9 cellular contexts compared by ENCODE assay signal in the genomic region with DNA sequence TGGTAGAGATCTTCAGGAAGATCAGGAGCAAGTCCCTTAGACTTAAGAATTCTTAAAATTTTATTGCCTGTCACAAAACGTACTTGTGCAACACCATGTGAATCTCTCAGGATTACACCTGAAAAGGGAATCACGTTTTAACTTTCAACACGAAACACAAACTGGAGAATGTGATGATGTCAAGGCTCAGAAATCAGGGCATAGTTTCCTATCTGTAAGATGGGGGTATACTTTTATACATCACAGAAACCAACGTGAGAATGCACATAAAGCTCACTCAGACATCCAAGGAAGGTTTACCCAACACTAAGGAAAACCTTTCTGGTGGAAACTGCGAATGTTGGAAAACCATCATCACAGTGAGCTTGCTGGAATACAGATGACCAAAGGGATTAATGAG. TPM values are rescaled to one million over a fixed set of nuclear protein-coding genes. Genes with fewer than 3 reads are reported as not detected.
DNase-seq lines count a peak whose midpoint lies in the region; ATAC-seq and TF ChIP-seq lines count a peak whose summit lies in the region.
"Had no signal": no experiment of that assay in that cellular context is flagged by ENCODE, and none has a peak within 500 bp of the region (broad histone marks: within the 10 kb centered on the region; RNA-seq: fewer than 3 reads in every experiment).

No MANE protein-coding gene starts in this region.

- H3K36me3 ChIP-seq in H7 (replicated peaks; ENCODE audit: control insufficient read depth, insufficient read depth, low read length) (peaks cover 20% of the 10 kb centered on the region), gastroesophageal sphincter (peaks cover 0 to 45% of the 10 kb centered on the region in 2 donors)

- TF ChIP-seq EP300 in gastroesophageal sphincter (IDR thresholded peaks at IDR 0.05): no peak

- no peak for TF ChIP-seq POLR2A in gastroesophageal sphincter (IDR thresholded peaks at IDR 0.05)

- ATAC-seq in WTC11: no peak
- no peak for ATAC-seq in stimulated activated naive B cell treated with anti-CD40 and anti-IgM and Interleukin-4, amounts not matched to agents 10 μg/mL and 1 μg/mL and 100 μg/mL, for 72 hours (replicated peaks)
- no peak for ATAC-seq in gastroesophageal sphincter

- peaks cover 47% of the 10 kb centered on the region for H3K4me1 Mint-ChIP-seq in activated naive CD4-positive, alpha-beta T cell treated with anti-CD3 and anti-CD28 coated beads, Interleukin-2, amount 50 U/mL, for 24 hours
- H3K4me1 Mint-ChIP-seq in WTC11: peaks cover 24% of the 10 kb centered on the region
- peaks cover 23 to 47% of the 10 kb centered on the region in 2 donors for H3K4me1 Mint-ChIP-seq in stimulated activated naive B cell treated with anti-CD40 and anti-IgM and Interleukin-4, amounts not matched to agents 10 μg/mL and 1 μg/mL and 100 μg/mL, for 72 hours

- H3K36me3 Mint-ChIP-seq in activated naive CD4-positive, alpha-beta T cell treated with anti-CD3 and anti-CD28 coated beads, Interleukin-2, amount 50 U/mL, for 24 hours: peaks cover 31% of the 10 kb centered on the region
- peaks cover 37% of the 10 kb centered on the region for H3K36me3 Mint-ChIP-seq in WTC11
- H3K36me3 Mint-ChIP-seq in stimulated activated naive B cell treated with anti-CD40 and anti-IgM and Interleukin-4, amounts not matched to agents 10 μg/mL and 1 μg/mL and 100 μg/mL, for 72 hours: peaks cover 42 to 74% of the 10 kb centered on the region in 2 donors

- no peaks in the 10 kb centered on the region for H3K27me3 Mint-ChIP-seq in activated naive CD4-positive, alpha-beta T cell treated with anti-CD3 and anti-CD28 coated beads, Interleukin-2, amount 50 U/mL, for 24 hours
- H3K27me3 Mint-ChIP-seq in WTC11 (ENCODE audit: low read depth): no peaks in the 10 kb centered on the region
- H3K27me3 Mint-ChIP-seq in stimulated activated naive B cell treated with anti-CD40 and anti-IgM and Interleukin-4, amounts not matched to agents 10 μg/mL and 1 μg/mL and 100 μg/mL, for 72 hours: no peaks in the 10 kb centered on the region

- no peak for TF ChIP-seq CTCF in WTC11 (IDR thresholded peaks at IDR 0.05)
- no peak for TF ChIP-seq CTCF in fibroblast of pulmonary artery (IDR thresholded peaks at IDR 0.05; ENCODE audit: low read length, missing control alignments)
- no peak for TF ChIP-seq CTCF in gastroesophageal sphincter (IDR thresholded peaks at IDR 0.05)

- no peaks in the 10 kb centered on the region for H3K9me3 ChIP-seq in gastroesophageal sphincter

- CTCF ChIA-PET in WTC11 (lab: Charles Lee): no interaction called here

- peak overlapping the region; percentile 98 for H3K4me3 ChIP-seq in fibroblast of pulmonary artery (replicated peaks; ENCODE audit: low read depth, low read length)
- H3K4me3 ChIP-seq in H7 (ENCODE audit: insufficient read depth, low read depth, low read length): no peak overlapping the region
- no peak overlapping the region for H3K4me3 ChIP-seq in gastroesophageal sphincter

- H3K9me3 Mint-ChIP-seq in activated naive CD4-positive, alpha-beta T cell treated with anti-CD3 and anti-CD28 coated beads, Interleukin-2, amount 50 U/mL, for 24 hours: no peaks in the 10 kb centered on the region
- no peaks in the 10 kb centered on the region for H3K9me3 Mint-ChIP-seq in WTC11
- no peaks in the 10 kb centered on the region for H3K9me3 Mint-ChIP-seq in stimulated activated naive B cell treated with anti-CD40 and anti-IgM and Interleukin-4, amounts not matched to agents 10 μg/mL and 1 μg/mL and 100 μg/mL, for 72 hours

- WGBS in gastroesophageal sphincter (ENCODE audit: low coverage in 1 of 2), 2 donors: 69 to 75% methylated on average over 4 to 5 of the region's 5 CpGs

- peak overlapping the region; percentile 99 for H3K4me3 Mint-ChIP-seq in activated naive CD4-positive, alpha-beta T cell treated with anti-CD3 and anti-CD28 coated beads, Interleukin-2, amount 50 U/mL, for 24 hours
- H3K4me3 Mint-ChIP-seq in WTC11: peak overlapping the region; percentile 99
- peak overlapping the region; percentile 96 to 100 for H3K4me3 Mint-ChIP-seq in stimulated activated naive B cell treated with anti-CD40 and anti-IgM and Interleukin-4, amounts not matched to agents 10 μg/mL and 1 μg/mL and 100 μg/mL, for 72 hours

- POLR2A ChIA-PET in WTC11 (lab: Charles Lee): no interaction called here

- peak overlapping the region; percentile 89 for H3K27ac Mint-ChIP-seq in activated naive CD4-positive, alpha-beta T cell treated with anti-CD3 and anti-CD28 coated beads, Interleukin-2, amount 50 U/mL, for 24 hours
- peak overlapping the region; percentile 74 for H3K27ac Mint-ChIP-seq in WTC11
- H3K27ac Mint-ChIP-seq in stimulated activated naive B cell treated with anti-CD40 and anti-IgM and Interleukin-4, amounts not matched to agents 10 μg/mL and 1 μg/mL and 100 μg/mL, for 72 hours: peak overlapping the region; percentile 100

- DNase-seq in activated naive CD4-positive, alpha-beta T cell (lab: John Stamatoyannopoulos, UW): no peak
- DNase-seq in WTC11 (ENCODE audit: low spot score) (no peak), fibroblast of pulmonary artery (ENCODE audit: low read depth) (no peak), H7 (no peak), NCI-H2171 (lab: John Stamatoyannopoulos, UW) (no peak)
- no peak for DNase-seq in stimulated activated naive B cell treated with anti-CD40 and anti-IgM and Interleukin-4, amounts not matched to agents 10 μg/mL and 1 μg/mL and 100 μg/mL, for 72 hours
- DNase-seq: NCI-H1092 had no signal

- H3K27ac ChIP-seq in gastroesophageal sphincter: peak overlapping the region in 1 of 4 donors; percentile 97

- H3K27me3 ChIP-seq in H7 (ENCODE audit: control insufficient read depth, insufficient read depth, low read length): no peaks in the 10 kb centered on the region
- H3K27me3 ChIP-seq in gastroesophageal sphincter: no peaks in the 10 kb centered on the region

- H3K4me1 ChIP-seq in gastroesophageal sphincter: peaks cover 3 to 43% (median 14%) of the 10 kb centered on the region in 3 donors

TF ChIP-seq in WTC11, 78 proteins besides CTCF, POLR2A, EP300 and RAD21:
- TF ChIP-seq ETV6 (CRISPR knock-in tag; IDR thresholded peaks at IDR 0.05) (no peak), STAT6 (CRISPR knock-in tag; conservative IDR thresholded peaks at IDR 0.05; ENCODE audit: low read depth) (no peak), ZNF671 (CRISPR knock-in tag; IDR thresholded peaks at IDR 0.05) (peak; percentile 47; the same call in 1 of the 2 replicates), ZBTB43 (CRISPR knock-in tag; IDR thresholded peaks at IDR 0.05) (no peak), CBFB (CRISPR knock-in tag; IDR thresholded peaks at IDR 0.05; ENCODE audit: low read depth) (no peak)
- TF ChIP-seq, protein P1, sequence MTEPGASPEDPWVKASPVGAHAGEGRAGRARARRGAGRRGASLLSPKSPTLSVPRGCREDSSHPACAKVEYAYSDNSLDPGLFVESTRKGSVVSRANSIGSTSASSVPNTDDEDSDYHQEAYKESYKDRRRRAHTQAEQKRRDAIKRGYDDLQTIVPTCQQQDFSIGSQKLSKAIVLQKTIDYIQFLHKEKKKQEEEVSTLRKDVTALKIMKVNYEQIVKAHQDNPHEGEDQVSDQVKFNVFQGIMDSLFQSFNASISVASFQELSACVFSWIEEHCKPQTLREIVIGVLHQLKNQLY (CRISPR knock-in tag; IDR thresholded peaks at IDR 0.05): no peak
- TF ChIP-seq, protein P2, sequence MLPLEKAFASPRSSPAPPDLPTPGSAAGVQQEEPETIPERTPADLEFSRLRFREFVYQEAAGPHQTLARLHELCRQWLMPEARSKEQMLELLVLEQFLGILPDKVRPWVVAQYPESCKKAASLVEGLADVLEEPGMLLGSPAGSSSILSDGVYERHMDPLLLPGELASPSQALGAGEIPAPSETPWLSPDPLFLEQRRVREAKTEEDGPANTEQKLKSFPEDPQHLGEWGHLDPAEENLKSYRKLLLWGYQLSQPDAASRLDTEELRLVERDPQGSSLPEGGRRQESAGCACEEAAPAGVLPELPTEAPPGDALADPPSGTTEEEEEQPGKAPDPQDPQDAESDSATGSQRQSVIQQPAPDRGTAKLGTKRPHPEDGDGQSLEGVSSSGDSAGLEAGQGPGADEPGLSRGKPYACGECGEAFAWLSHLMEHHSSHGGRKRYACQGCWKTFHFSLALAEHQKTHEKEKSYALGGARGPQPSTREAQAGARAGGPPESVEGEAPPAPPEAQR (CRISPR knock-in tag; IDR thresholded peaks at IDR 0.05): no peak

RNA-seq across cellular contexts. Expression of gene RPS13, which starts 2.0 kb away (rescaled TPM):
- total RNA-seq in WTC11 (2021) (1,191 to 1,268 TPM (median 1,200 TPM) in 3 replicates), gastroesophageal sphincter (1,000 to 10,000 TPM in 3 of 4 donors, 100 to 1,000 TPM in 1; 718 to 1,965 (median 1,229) TPM)
- 1,394 and 1,544 TPM in 2 replicates for total RNA-seq in H7 (2014; rRNA removed; shearing (Covaris generic))
